1 cellular context compared by ENCODE assay signal in genomic region chr3:99176169-99176964, GRCh38.
A peak's percentile ranks its signal among the peaks of the same experiment; 100 is the strongest.
TF ChIP-seq lines count a peak whose summit lies in the region.

No MANE protein-coding gene starts in this region.

TF ChIP-seq in HepG2, 621 proteins besides CTCF, POLR2A, EP300 and RAD21 (continued from another document):
- TF ChIP-seq ZNF414 (CRISPR knock-in tag; IDR thresholded peaks at IDR 0.05) = no peak
- TF ChIP-seq ESRRA (CRISPR knock-in tag; IDR thresholded peaks at IDR 0.05; ENCODE audit: low read depth) = no peak
- peak; percentile 90 for TF ChIP-seq MAFF (IDR thresholded peaks at IDR 0.05; ENCODE audit: low read depth, low read length)
- no peak for TF ChIP-seq TEAD3 (CRISPR knock-in tag; optimal IDR thresholded peaks at IDR 0.05; ENCODE audit: borderline replicate concordance)
- TF ChIP-seq CHD4 (IDR thresholded peaks at IDR 0.05; ENCODE audit: borderline replicate concordance, low read length) = no peak
- TF ChIP-seq PLSCR1 (CRISPR knock-in tag; IDR thresholded peaks at IDR 0.05; ENCODE audit: borderline replicate concordance) = no peak
- no peak for TF ChIP-seq KAT8 (CRISPR knock-in tag; IDR thresholded peaks at IDR 0.05)
- no peak for TF ChIP-seq TFDP1 (CRISPR knock-in tag; IDR thresholded peaks at IDR 0.05; ENCODE audit: borderline replicate concordance)
- no peak for TF ChIP-seq CBFB (CRISPR knock-in tag; IDR thresholded peaks at IDR 0.05)
- no peak for TF ChIP-seq HNF4G (IDR thresholded peaks at IDR 0.05; ENCODE audit: borderline replicate concordance, low read depth, low read length)
- TF ChIP-seq HNF4G (CRISPR knock-in tag; IDR thresholded peaks at IDR 0.05; ENCODE audit: borderline replicate concordance, low read depth) = no peak
- TF ChIP-seq CEBPB (IDR thresholded peaks at IDR 0.05; ENCODE audit: borderline replicate concordance, low read depth, low read length) = peak; percentile 43; the same call in 1 of the 2 replicates
- no peak for TF ChIP-seq SRSF9 (IDR thresholded peaks at IDR 0.05; ENCODE audit: borderline replicate concordance, insufficient read depth, low read depth, low read length, poor library complexity, severe bottlenecking)
- TF ChIP-seq ZNF550 (CRISPR knock-in tag; IDR thresholded peaks at IDR 0.05; ENCODE audit: borderline replicate concordance) = no peak
- TF ChIP-seq ZNF317 (CRISPR knock-in tag; IDR thresholded peaks at IDR 0.05) = no peak
- no peak for TF ChIP-seq SETDB1 (CRISPR knock-in tag; IDR thresholded peaks at IDR 0.05; ENCODE audit: borderline replicate concordance)
- TF ChIP-seq BORCS8-MEF2B (CRISPR knock-in tag; IDR thresholded peaks at IDR 0.05) = no peak
- TF ChIP-seq FIP1L1 (IDR thresholded peaks at IDR 0.05; ENCODE audit: borderline replicate concordance, insufficient read depth, low read depth, low read length) = no peak
TF ChIP-seq in HepG2: peak in this region for 3.
